In the genomic region with DNA sequence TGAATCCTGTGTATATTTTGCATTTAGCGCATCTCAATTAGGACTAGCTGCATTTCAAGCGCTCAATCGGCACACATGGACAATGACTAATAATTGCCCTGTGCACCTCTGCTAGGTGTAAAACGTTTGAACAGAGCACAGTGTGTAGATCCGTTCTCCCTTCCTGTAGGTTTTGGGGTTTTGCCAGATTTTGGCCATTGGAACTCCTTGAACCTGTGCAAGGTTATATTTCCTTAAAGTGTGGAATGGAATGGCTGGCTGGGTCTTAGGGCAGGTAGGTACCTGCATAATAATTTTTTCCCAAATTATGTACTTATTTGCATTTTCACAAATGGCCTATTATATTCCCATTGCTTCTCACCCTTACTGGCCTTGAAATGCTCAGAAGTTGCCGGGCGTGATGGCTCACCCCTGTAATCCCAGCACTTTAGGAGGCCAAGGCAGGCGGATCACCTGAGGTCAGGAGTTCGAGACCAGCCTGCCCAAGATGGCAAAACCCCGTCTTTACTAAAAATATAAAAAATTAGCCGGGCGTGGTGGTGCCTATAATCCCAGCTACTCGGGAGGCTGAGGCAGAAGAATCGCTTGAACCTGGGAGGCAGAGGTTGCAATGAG, we compare ENCODE assay signal across 8 cellular contexts. TPM values are rescaled to one million over a fixed set of nuclear protein-coding genes. Genes with fewer than 3 reads are reported as not detected.
DNase-seq lines count a peak whose midpoint lies in the region; ATAC-seq and TF ChIP-seq lines count a peak whose summit lies in the region.

No MANE protein-coding gene starts in this region.

- H3K27ac ChIP-seq in gastroesophageal sphincter, result peak overlapping the region; percentile 81 to 92 (median 90)
- H3K27ac ChIP-seq in skeletal muscle tissue (ENCODE audit: low read depth, low read length), result peak overlapping the region; percentile 87

- no peak for TF ChIP-seq CTCF in gastroesophageal sphincter (IDR thresholded peaks at IDR 0.05)
- TF ChIP-seq CTCF in GM13976 (IDR thresholded peaks at IDR 0.05; ENCODE audit: borderline replicate concordance, control extremely low read depth, extremely low read depth, insufficient read depth, missing control alignments), result no peak

- H3K36me3 ChIP-seq in gastroesophageal sphincter, result no peaks in the 10 kb centered on the region
- no peaks in the 10 kb centered on the region for H3K36me3 ChIP-seq in skeletal muscle tissue (ENCODE audit: control insufficient read depth in 3 of 3, insufficient read depth in 3 of 3, low read length in 3 of 3)

- in situ Hi-C loops in GM13976 (cut with MboI; ENCODE audit: low sequenced_read_pairs, unreplicated experiment), result no loop called here

- H3K4me1 ChIP-seq in gastroesophageal sphincter (peaks cover 0 to 25% (median 6%) of the 10 kb centered on the region in 3 donors), skeletal muscle tissue (ENCODE audit: control insufficient read depth in 3 of 3, insufficient read depth in 3 of 3, low read length in 3 of 3) (peaks cover 10 to 17% (median 15%) of the 10 kb centered on the region in 3 donors)

- WGBS in gastroesophageal sphincter (ENCODE audit: low coverage in 1 of 2), 2 donors, result 20 to 57% methylated on average over 1 to 13 of the region's 14 CpGs

- peak overlapping the region; percentile 52 to 65 for H3K4me3 ChIP-seq in gastroesophageal sphincter
- H3K4me3 ChIP-seq in skeletal muscle tissue (ENCODE audit: low read length in 3 of 3), result peak overlapping the region; percentile 51 to 59 (median 54)

- peak overlapping the region; percentile 80 to 94 (median 87) for H3K9ac ChIP-seq in skeletal muscle tissue (ENCODE audit: low read depth in 1 of 3, low read length in 3 of 3)

- H3K27me3 ChIP-seq in gastroesophageal sphincter, result no peaks in the 10 kb centered on the region
- H3K27me3 ChIP-seq in skeletal muscle tissue (ENCODE audit: control insufficient read depth in 3 of 3, insufficient read depth in 3 of 3, low read length in 3 of 3), result no peaks in the 10 kb centered on the region

- no peak for TF ChIP-seq EP300 in gastroesophageal sphincter (IDR thresholded peaks at IDR 0.05)

- ATAC-seq in SK-N-SH treated with all-trans-retinoic acid at 6 μM for 48 hours, result no peak
- ATAC-seq in gastroesophageal sphincter, result no peak
- no peak for ATAC-seq in GM19328 (IDR thresholded peaks at IDR 0.05; ENCODE audit: unreplicated experiment)

- TF ChIP-seq POLR2A in gastroesophageal sphincter (IDR thresholded peaks at IDR 0.05), result no peak

- DNase-seq in activated CD4-positive, alpha-beta T cell treated with anti-CD3 and anti-CD28 coated beads for 48 hours, result peak; percentile 23
- no peak for DNase-seq in activated CD4-positive, alpha-beta T cell treated with anti-CD3 and anti-CD28 coated beads, Interleukin-2, amount 50 U/mL, for 1 hour
- DNase-seq in NCI-H2171 treated with DMSO at 0.1 percent for 48 hours (lab: John Stamatoyannopoulos, UW), result no peak
- no peak for DNase-seq in GM13976 (ENCODE audit: low spot score)

- H3K9me3 ChIP-seq in gastroesophageal sphincter (no peaks in the 10 kb centered on the region), skeletal muscle tissue (ENCODE audit: control insufficient read depth in 3 of 3, low read length in 3 of 3) (no peaks in the 10 kb centered on the region)

TF ChIP-seq in SK-N-SH treated with all-trans-retinoic acid at 6 μM for 48 hours, 23 proteins besides CTCF, POLR2A, EP300 and RAD21 (continues in another document):
- TF ChIP-seq ZNF8 (CRISPR knock-in tag; IDR thresholded peaks at IDR 0.05) (0 out of 2 replicates have a peak, but pooled peaks have one; percentile 4), ISL1 (CRISPR knock-in tag; IDR thresholded peaks at IDR 0.05) (no peak), GLIS3 (CRISPR knock-in tag; IDR thresholded peaks at IDR 0.05) (peak; percentile 99), RARB (CRISPR knock-in tag; IDR thresholded peaks at IDR 0.05) (peak; percentile 97; the same call in 1 of the 2 replicates), CSDC2 (CRISPR knock-in tag; IDR thresholded peaks at IDR 0.05) (peak; percentile 73; the same call in 1 of the 2 replicates), ESRRG (CRISPR knock-in tag; IDR thresholded peaks at IDR 0.05) (peak; percentile 93; the same call in 1 of the 2 replicates), ZFP3 (CRISPR knock-in tag; IDR thresholded peaks at IDR 0.05) (0 out of 2 replicates have a peak, but pooled peaks have one; percentile 0), TOX (CRISPR knock-in tag; IDR thresholded peaks at IDR 0.05; ENCODE audit: borderline replicate concordance) (no peak), TCF4 (CRISPR knock-in tag; IDR thresholded peaks at IDR 0.05; ENCODE audit: borderline replicate concordance) (peak; percentile 45; the same call in 1 of the 2 replicates), ZFP30 (CRISPR knock-in tag; IDR thresholded peaks at IDR 0.05) (0 out of 2 replicates have a peak, but pooled peaks have one; percentile 56), ZC3H10 (CRISPR knock-in tag; IDR thresholded peaks at IDR 0.05) (peak; percentile 95), ZNF70 (CRISPR knock-in tag; IDR thresholded peaks at IDR 0.05) (no peak), ZNF565 (CRISPR knock-in tag; conservative IDR thresholded peaks at IDR 0.05; ENCODE audit: low read depth) (no peak; the same call in 1 of the 2 replicates)
- TF ChIP-seq, protein P1, sequence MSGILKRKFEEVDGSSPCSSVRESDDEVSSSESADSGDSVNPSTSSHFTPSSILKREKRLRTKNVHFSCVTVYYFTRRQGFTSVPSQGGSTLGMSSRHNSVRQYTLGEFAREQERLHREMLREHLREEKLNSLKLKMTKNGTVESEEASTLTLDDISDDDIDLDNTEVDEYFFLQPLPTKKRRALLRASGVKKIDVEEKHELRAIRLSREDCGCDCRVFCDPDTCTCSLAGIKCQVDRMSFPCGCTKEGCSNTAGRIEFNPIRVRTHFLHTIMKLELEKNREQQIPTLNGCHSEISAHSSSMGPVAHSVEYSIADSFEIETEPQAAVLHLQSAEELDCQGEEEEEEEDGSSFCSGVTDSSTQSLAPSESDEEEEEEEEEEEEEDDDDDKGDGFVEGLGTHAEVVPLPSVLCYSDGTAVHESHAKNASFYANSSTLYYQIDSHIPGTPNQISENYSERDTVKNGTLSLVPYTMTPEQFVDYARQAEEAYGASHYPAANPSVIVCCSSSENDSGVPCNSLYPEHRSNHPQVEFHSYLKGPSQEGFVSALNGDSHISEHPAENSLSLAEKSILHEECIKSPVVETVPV (CRISPR knock-in tag; IDR thresholded peaks at IDR 0.05), result peak; percentile 99
- TF ChIP-seq, protein P2, sequence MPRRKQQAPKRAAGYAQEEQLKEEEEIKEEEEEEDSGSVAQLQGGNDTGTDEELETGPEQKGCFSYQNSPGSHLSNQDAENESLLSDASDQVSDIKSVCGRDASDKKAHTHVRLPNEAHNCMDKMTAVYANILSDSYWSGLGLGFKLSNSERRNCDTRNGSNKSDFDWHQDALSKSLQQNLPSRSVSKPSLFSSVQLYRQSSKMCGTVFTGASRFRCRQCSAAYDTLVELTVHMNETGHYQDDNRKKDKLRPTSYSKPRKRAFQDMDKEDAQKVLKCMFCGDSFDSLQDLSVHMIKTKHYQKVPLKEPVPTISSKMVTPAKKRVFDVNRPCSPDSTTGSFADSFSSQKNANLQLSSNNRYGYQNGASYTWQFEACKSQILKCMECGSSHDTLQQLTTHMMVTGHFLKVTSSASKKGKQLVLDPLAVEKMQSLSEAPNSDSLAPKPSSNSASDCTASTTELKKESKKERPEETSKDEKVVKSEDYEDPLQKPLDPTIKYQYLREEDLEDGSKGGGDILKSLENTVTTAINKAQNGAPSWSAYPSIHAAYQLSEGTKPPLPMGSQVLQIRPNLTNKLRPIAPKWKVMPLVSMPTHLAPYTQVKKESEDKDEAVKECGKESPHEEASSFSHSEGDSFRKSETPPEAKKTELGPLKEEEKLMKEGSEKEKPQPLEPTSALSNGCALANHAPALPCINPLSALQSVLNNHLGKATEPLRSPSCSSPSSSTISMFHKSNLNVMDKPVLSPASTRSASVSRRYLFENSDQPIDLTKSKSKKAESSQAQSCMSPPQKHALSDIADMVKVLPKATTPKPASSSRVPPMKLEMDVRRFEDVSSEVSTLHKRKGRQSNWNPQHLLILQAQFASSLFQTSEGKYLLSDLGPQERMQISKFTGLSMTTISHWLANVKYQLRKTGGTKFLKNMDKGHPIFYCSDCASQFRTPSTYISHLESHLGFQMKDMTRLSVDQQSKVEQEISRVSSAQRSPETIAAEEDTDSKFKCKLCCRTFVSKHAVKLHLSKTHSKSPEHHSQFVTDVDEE (CRISPR knock-in tag; IDR thresholded peaks at IDR 0.05), result no peak
- TF ChIP-seq, protein P3, sequence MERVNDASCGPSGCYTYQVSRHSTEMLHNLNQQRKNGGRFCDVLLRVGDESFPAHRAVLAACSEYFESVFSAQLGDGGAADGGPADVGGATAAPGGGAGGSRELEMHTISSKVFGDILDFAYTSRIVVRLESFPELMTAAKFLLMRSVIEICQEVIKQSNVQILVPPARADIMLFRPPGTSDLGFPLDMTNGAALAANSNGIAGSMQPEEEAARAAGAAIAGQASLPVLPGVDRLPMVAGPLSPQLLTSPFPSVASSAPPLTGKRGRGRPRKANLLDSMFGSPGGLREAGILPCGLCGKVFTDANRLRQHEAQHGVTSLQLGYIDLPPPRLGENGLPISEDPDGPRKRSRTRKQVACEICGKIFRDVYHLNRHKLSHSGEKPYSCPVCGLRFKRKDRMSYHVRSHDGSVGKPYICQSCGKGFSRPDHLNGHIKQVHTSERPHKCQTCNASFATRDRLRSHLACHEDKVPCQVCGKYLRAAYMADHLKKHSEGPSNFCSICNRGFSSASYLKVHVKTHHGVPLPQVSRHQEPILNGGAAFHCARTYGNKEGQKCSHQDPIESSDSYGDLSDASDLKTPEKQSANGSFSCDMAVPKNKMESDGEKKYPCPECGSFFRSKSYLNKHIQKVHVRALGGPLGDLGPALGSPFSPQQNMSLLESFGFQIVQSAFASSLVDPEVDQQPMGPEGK (CRISPR knock-in tag; IDR thresholded peaks at IDR 0.05; ENCODE audit: borderline replicate concordance), result peak; percentile 96; the same call in 1 of the 2 replicates
- TF ChIP-seq, protein P4, sequence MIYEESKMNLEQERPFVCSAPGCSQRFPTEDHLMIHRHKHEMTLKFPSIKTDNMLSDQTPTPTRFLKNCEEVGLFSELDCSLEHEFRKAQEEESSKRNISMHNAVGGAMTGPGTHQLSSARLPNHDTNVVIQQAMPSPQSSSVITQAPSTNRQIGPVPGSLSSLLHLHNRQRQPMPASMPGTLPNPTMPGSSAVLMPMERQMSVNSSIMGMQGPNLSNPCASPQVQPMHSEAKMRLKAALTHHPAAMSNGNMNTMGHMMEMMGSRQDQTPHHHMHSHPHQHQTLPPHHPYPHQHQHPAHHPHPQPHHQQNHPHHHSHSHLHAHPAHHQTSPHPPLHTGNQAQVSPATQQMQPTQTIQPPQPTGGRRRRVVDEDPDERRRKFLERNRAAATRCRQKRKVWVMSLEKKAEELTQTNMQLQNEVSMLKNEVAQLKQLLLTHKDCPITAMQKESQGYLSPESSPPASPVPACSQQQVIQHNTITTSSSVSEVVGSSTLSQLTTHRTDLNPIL (CRISPR knock-in tag; IDR thresholded peaks at IDR 0.05; ENCODE audit: low read depth), result peak; percentile 72; the same call in 1 of the 2 replicates

RNA-seq across cellular contexts. Expression of a gene that starts 0.8 kb away (rescaled TPM):
- not detected for total RNA-seq in gastroesophageal sphincter
- total RNA-seq in skeletal muscle tissue, result not detected

RNA-seq across cellular contexts. Expression of a gene that starts 9.4 kb away (rescaled TPM):
- not detected for total RNA-seq in gastroesophageal sphincter
- total RNA-seq in skeletal muscle tissue, result not detected

RNA-seq across cellular contexts. Expression of a gene that starts 18.6 kb away (rescaled TPM):
- total RNA-seq in gastroesophageal sphincter (10 to 100 TPM; 10.1 to 21.7 (median 14.1) TPM), skeletal muscle tissue (7.3 TPM)
